In genomic region chr3:11136871-11137626, GRCh38 we compare ENCODE assay signal across 10 cellular contexts. TPM values are rescaled to one million over a fixed set of nuclear protein-coding genes. Genes with fewer than 3 reads are reported as not detected.
DNase-seq lines count a peak whose midpoint lies in the region; ATAC-seq and TF ChIP-seq lines count a peak whose summit lies in the region.
"Had no signal": no experiment of that assay in that cellular context is flagged by ENCODE, and none has a peak within 500 bp of the region (broad histone marks: within the 10 kb centered on the region; RNA-seq: fewer than 3 reads in every experiment).

No MANE protein-coding gene starts in this region.

- peaks cover 0 to 6% of the 10 kb centered on the region in 2 donors for H3K9me3 Mint-ChIP-seq in stimulated activated naive CD8-positive, alpha-beta T cell treated with anti-CD3 and anti-CD28 coated beads, Interleukin-15, amount 100 ng/mL, for 72 hours

- H3K9me3 ChIP-seq in A673 (ENCODE audit: low read depth, low read length, poor library complexity, severe bottlenecking) = no peaks in the 10 kb centered on the region
- H3K9me3 ChIP-seq in lung (ENCODE audit: control insufficient read depth in 2 of 2, insufficient read depth in 1 of 2, low read length in 1 of 2) = peaks cover 0 to 3% of the 10 kb centered on the region in 2 donors

- CTCF ChIA-PET in A673 (lab: Charles Lee) = no interaction called here

- H3K36me3 ChIP-seq in A673 (ENCODE audit: insufficient read depth, low read length, poor library complexity, severe bottlenecking) = no peaks in the 10 kb centered on the region
- no peaks in the 10 kb centered on the region for H3K36me3 ChIP-seq in lung (ENCODE audit: control insufficient read depth in 2 of 2, insufficient read depth in 2 of 2, low read length in 2 of 2)

- peaks cover 24% of the 10 kb centered on the region for H3K27me3 Mint-ChIP-seq in stimulated activated naive CD8-positive, alpha-beta T cell treated with anti-CD3 and anti-CD28 coated beads, Interleukin-15, amount 100 ng/mL, for 72 hours

- H3K27ac Mint-ChIP-seq in stimulated activated naive CD8-positive, alpha-beta T cell treated with anti-CD3 and anti-CD28 coated beads, Interleukin-15, amount 100 ng/mL, for 72 hours = no peak overlapping the region

- ATAC-seq in lung (ENCODE audit: insufficient read depth, low FRiP score) = peak; percentile 56
- ATAC-seq in stimulated activated naive CD8-positive, alpha-beta T cell treated with anti-CD3 and anti-CD28 coated beads, Interleukin-15, amount 100 ng/mL, for 72 hours = no peak
- ATAC-seq in HG02642 (IDR thresholded peaks at IDR 0.05; ENCODE audit: poor library complexity, unreplicated experiment) = no peak

- POLR2A ChIA-PET in A673 (lab: Charles Lee; ENCODE audit: low non-redundant PET) = no interaction called here

- 81 to 86% methylated on average over 21 of the region's 21 CpGs for WGBS in lung, 2 donors

- H3K4me1 ChIP-seq in A673 (ENCODE audit: insufficient read depth, low read length, poor library complexity, severe bottlenecking) (no peaks in the 10 kb centered on the region), lung (ENCODE audit: control insufficient read depth in 2 of 2, insufficient read depth in 2 of 2, low read length in 2 of 2) (peaks cover 0 to 1% of the 10 kb centered on the region in 2 donors)

- no peak overlapping the region for H3K27ac ChIP-seq in A673 (ENCODE audit: low read depth, low read length, poor library complexity, severe bottlenecking)
- H3K27ac ChIP-seq in lung (ENCODE audit: low read depth in 1 of 2, low read length in 1 of 2) = peak overlapping the region in 1 of 2 donors; percentile 67

- DNase-seq in A673 (ENCODE audit: low spot score) (peak; percentile 81), choroid plexus epithelial cell (ENCODE audit: low read depth) (peak; percentile 100), lung (ENCODE audit: low spot score) (peak; percentile 47), NCI-H2029 (lab: John Stamatoyannopoulos, UW) (no peak), DMS53 (lab: John Stamatoyannopoulos, UW) (no peak)
- peak; percentile 12 for DNase-seq in Jurkat, Clone E6-1 (ENCODE audit: low read depth, low spot score)
- DNase-seq in stimulated activated naive CD8-positive, alpha-beta T cell treated with anti-CD3 and anti-CD28 coated beads, Interleukin-15, amount 100 ng/mL, for 72 hours = no peak
- DNase-seq: activated naive CD4-positive, alpha-beta T cell; DMS 273 treated with DMSO at 0.1 percent for 48 hours had no signal

- no peak overlapping the region for H3K4me3 Mint-ChIP-seq in stimulated activated naive CD8-positive, alpha-beta T cell treated with anti-CD3 and anti-CD28 coated beads, Interleukin-15, amount 100 ng/mL, for 72 hours

- intact Hi-C loops in A673 (cut with micrococcal nuclease; ENCODE audit: unreplicated experiment) = no loop called here

- peaks cover 9% of the 10 kb centered on the region for H3K4me1 Mint-ChIP-seq in stimulated activated naive CD8-positive, alpha-beta T cell treated with anti-CD3 and anti-CD28 coated beads, Interleukin-15, amount 100 ng/mL, for 72 hours

- no TSS peak for BruUV-seq in A673 (replicated peaks; lab: Mats Ljungman, UMichigan)

- H3K4me3 ChIP-seq in A673 (ENCODE audit: low read depth, low read length, poor library complexity, severe bottlenecking) (peak overlapping the region; percentile 34), choroid plexus epithelial cell (ENCODE audit: low read depth, low read length) (peak overlapping the region; percentile 56), lung (no peak overlapping the region)
- no peak overlapping the region for H3K4me3 ChIP-seq in Jurkat, Clone E6-1 (ENCODE audit: low read length)

- TF ChIP-seq CTCF in A673 (conservative IDR thresholded peaks at IDR 0.05; ENCODE audit: low read depth, low read length) (no peak), choroid plexus epithelial cell (conservative IDR thresholded peaks at IDR 0.05; ENCODE audit: low read depth, low read length) (no peak), lung (IDR thresholded peaks at IDR 0.05; ENCODE audit: control extremely low read depth, extremely low read depth) (no peak)

- no peaks in the 10 kb centered on the region for H3K27me3 ChIP-seq in A673 (replicated peaks; ENCODE audit: insufficient read depth, low read depth, low read length, poor library complexity)
- no peaks in the 10 kb centered on the region for H3K27me3 ChIP-seq in lung (ENCODE audit: control insufficient read depth, insufficient read depth)

RNA-seq across cellular contexts. Expression of gene HRH1, which starts 17.2 kb away (rescaled TPM):
- total RNA-seq in A673 (2021) (0.81 and 0.92 TPM in 2 replicates), lung (1 to 10 TPM; 5.6 to 8.3 TPM)
- 0.93 TPM for polyA plus RNA-seq in Jurkat, Clone E6-1 (2012; ENCODE audit: insufficient read depth, insufficient read length)
- polyA plus RNA-seq in lung = 1 to 10 TPM; 2.3 to 3.7 TPM

Comparison
In these comparisons a context has a peak if more than half of its experiments do, and no peak if none do; other contexts are left out.
1. DNase-seq: peak in A673 (single experiment), Jurkat, Clone E6-1 (single experiment), choroid plexus epithelial cell (single experiment) and lung (single experiment); none in NCI-H2029 (single experiment), DMS53 (single experiment) and stimulated activated naive CD8-positive, alpha-beta T cell treated with anti-CD3 and anti-CD28 coated beads, Interleukin-15, amount 100 ng/mL, for 72 hours (0 of 2).
2. H3K4me3 ChIP-seq: peak in A673 (single experiment) and choroid plexus epithelial cell (single experiment); none in Jurkat, Clone E6-1 (single experiment) and lung (single experiment).